In the genomic region with DNA sequence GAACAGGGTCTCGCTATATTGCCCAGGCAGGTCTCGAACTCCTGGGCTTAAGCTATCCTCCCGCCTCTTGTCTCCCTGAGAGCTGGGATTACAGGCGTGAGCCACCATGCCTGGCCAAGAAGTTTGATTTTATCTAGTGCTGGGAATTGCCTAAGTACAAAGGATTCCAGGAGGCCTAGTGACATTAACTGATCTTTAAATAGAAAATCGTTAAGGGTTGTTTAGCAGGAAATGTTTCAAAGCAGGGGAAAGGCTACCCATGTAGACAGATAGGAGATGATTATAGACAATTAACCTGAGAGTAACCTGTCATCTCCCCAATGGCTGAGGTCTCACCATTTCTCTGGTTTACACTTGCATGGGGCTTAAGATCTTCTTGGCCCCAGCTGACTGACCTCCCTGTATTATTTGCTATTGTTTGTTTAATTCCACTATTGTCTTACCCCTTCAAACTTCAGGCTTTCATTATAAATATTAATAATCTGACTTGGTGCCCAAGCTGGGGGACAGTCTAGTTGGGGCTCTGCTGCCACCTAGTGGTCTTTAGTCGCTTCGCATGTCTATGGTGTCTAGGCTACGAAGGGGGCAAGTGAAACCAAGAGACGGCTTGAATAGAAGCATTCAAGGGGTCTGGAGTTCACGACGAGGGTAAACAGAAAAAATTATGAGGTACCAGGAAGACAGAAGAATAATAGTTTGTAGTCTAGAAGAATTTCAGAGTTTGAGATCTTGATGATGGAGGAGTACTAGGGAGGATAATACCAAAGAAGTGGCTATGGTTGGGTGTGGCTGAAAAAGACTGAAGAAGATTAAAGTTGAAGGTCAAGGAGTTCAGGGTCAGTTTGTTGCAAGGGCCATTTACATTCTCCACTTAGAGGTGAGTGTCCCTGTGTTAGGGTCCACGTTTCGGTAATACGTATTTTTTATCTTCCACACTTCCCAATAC, we compare ENCODE assay signal across 9 cellular contexts. TPM values are rescaled to one million over a fixed set of nuclear protein-coding genes. Genes with fewer than 3 reads are reported as not detected.
DNase-seq lines count a peak whose midpoint lies in the region; ATAC-seq and TF ChIP-seq lines count a peak whose summit lies in the region.
"Had no signal": no experiment of that assay in that cellular context is flagged by ENCODE, and none has a peak within 500 bp of the region (broad histone marks: within the 10 kb centered on the region; RNA-seq: fewer than 3 reads in every experiment).

No MANE protein-coding gene starts in this region.

- H3K36me3 Mint-ChIP-seq in activated naive CD8-positive, alpha-beta T cell treated with anti-CD3 and anti-CD28 coated beads for 36 hours, result no peaks in the 10 kb centered on the region

- 25 to 30% (median 27%) methylated on average over 14 of the region's 14 CpGs for WGBS in heart left ventricle, 4 donors
- 30 to 33% (median 30%) methylated on average over 14 of the region's 14 CpGs for WGBS in psoas muscle, 3 donors
- WGBS in aorta, 2 donors, result 28 to 32% methylated on average over 14 of the region's 14 CpGs

- ATAC-seq in GM21423 (IDR thresholded peaks at IDR 0.05; ENCODE audit: unreplicated experiment) (peak; percentile 68), heart left ventricle (peak; percentile 85 to 96 (median 91)), psoas muscle (peak; percentile 87 to 96 (median 90)), aorta (ENCODE audit: low FRiP score) (peak; percentile 93)

- DNase-seq in COR-L47 (lab: John Stamatoyannopoulos, UW) (peak; percentile 26), LHCN-M2 (ENCODE audit: low read depth) (peak; percentile 64), SKM-1 (lab: John Stamatoyannopoulos, UW; ENCODE audit: unreplicated experiment) (peak; percentile 28), heart left ventricle (peak; percentile 47 to 72 (median 59)), psoas muscle (peak; percentile 62 to 67), aorta (peak in 1 of 2 donors; percentile 67)
- DNase-seq in activated naive CD8-positive, alpha-beta T cell treated with anti-CD3 and anti-CD28 coated beads for 36 hours, result peak; percentile 48

- H3K27me3 ChIP-seq in heart left ventricle (no peaks in the 10 kb centered on the region), psoas muscle (ENCODE audit: insufficient read depth in 3 of 3, low read length in 2 of 3) (peaks cover 0 to 3% (median 0%) of the 10 kb centered on the region in 3 donors), aorta (ENCODE audit: control insufficient read depth in 1 of 2, insufficient read depth in 2 of 2, low read length in 1 of 2) (no peaks in the 10 kb centered on the region)

- intact Hi-C loops in heart left ventricle (cut with DNase I), result loop anchor here (1.0 to 10.0 kb wide), 12 partner anchors 59 to 441 kb away; no protein-coding TSS in a partner anchor
- intact Hi-C loops in psoas muscle (cut with DNase I), result loop anchor here (1.0 to 5.0 kb wide), 4 partner anchors 93 to 174 kb away; no protein-coding TSS in a partner anchor
- intact Hi-C loops in aorta (cut with DNase I), result loop anchor here (1.0 to 5.0 kb wide), 5 partner anchors 59 to 174 kb away; no protein-coding TSS in a partner anchor

- H3K27me3 Mint-ChIP-seq in activated naive CD8-positive, alpha-beta T cell treated with anti-CD3 and anti-CD28 coated beads for 36 hours, result peaks cover 60% of the 10 kb centered on the region

- H3K27ac ChIP-seq in heart left ventricle, result peak overlapping the region in 3 of 12 donors; percentile 31 to 59 (median 43)
- no peak overlapping the region for H3K27ac ChIP-seq in psoas muscle
- no peak overlapping the region for H3K27ac ChIP-seq in aorta (ENCODE audit: low read depth in 1 of 2, low read length in 2 of 2)

- H3K4me1 ChIP-seq in heart left ventricle (peaks cover 0 to 14% (median 2%) of the 10 kb centered on the region in 12 donors), psoas muscle (no peaks in the 10 kb centered on the region), aorta (ENCODE audit: control insufficient read depth in 1 of 2, insufficient read depth in 2 of 2, low read length in 2 of 2) (no peaks in the 10 kb centered on the region)

- TF ChIP-seq CTCF in heart left ventricle (IDR thresholded peaks at IDR 0.05) (peak; percentile 89 to 98 (median 93)), psoas muscle (IDR thresholded peaks at IDR 0.05) (peak; percentile 94)

- H3K4me1 Mint-ChIP-seq in activated naive CD8-positive, alpha-beta T cell treated with anti-CD3 and anti-CD28 coated beads for 36 hours, result peaks cover 3% of the 10 kb centered on the region

- no peak for TF ChIP-seq POLR2A in heart left ventricle (IDR thresholded peaks at IDR 0.05)

- no peaks in the 10 kb centered on the region for H3K36me3 ChIP-seq in heart left ventricle
- H3K36me3 ChIP-seq in psoas muscle (ENCODE audit: insufficient read depth in 1 of 2, low read depth in 1 of 2), result peaks cover 0 to 2% of the 10 kb centered on the region in 2 donors
- H3K36me3 ChIP-seq in aorta (ENCODE audit: control insufficient read depth in 1 of 2, insufficient read depth in 2 of 2, low read length in 1 of 2), result no peaks in the 10 kb centered on the region

- no peaks in the 10 kb centered on the region for H3K9me3 ChIP-seq in heart left ventricle
- no peaks in the 10 kb centered on the region for H3K9me3 ChIP-seq in psoas muscle
- no peaks in the 10 kb centered on the region for H3K9me3 ChIP-seq in aorta (ENCODE audit: control insufficient read depth, low read length)

- no peaks in the 10 kb centered on the region for H3K9me3 Mint-ChIP-seq in activated naive CD8-positive, alpha-beta T cell treated with anti-CD3 and anti-CD28 coated beads for 36 hours

- no peak overlapping the region for H3K27ac Mint-ChIP-seq in activated naive CD8-positive, alpha-beta T cell treated with anti-CD3 and anti-CD28 coated beads for 36 hours

- H3K4me3 ChIP-seq in heart left ventricle (no peak overlapping the region), psoas muscle (no peak overlapping the region), aorta (ENCODE audit: low read length in 2 of 2) (no peak overlapping the region)

- peak overlapping the region; percentile 47 for H3K4me3 Mint-ChIP-seq in activated naive CD8-positive, alpha-beta T cell treated with anti-CD3 and anti-CD28 coated beads for 36 hours

RNA-seq across cellular contexts. Expression of a gene that starts 40.4 kb away (rescaled TPM):
- total RNA-seq in LHCN-M2 (2014; rRNA removed) (32.2 and 37.1 TPM in 2 replicates), heart left ventricle (10 to 100 TPM; 12.3 to 17.8 (median 14.9) TPM), psoas muscle (10 to 100 TPM; 10.1 to 14.9 (median 12.4) TPM), aorta (10 to 100 TPM; 10.5 to 15.7 TPM)
- 19.7 TPM for polyA plus RNA-seq in LHCN-M2 (2012)
- total RNA-seq in activated naive CD8-positive, alpha-beta T cell treated with anti-CD3 and anti-CD28 coated beads for 36 hours, result 10 to 100 TPM; 16.3 to 17.4 TPM
- polyA plus RNA-seq in heart left ventricle (10 to 100 TPM; 15.4 to 26.0 TPM), psoas muscle (10 to 100 TPM; 25.3 to 55.7 (median 54.4) TPM), aorta (10 to 100 TPM; 18.2 to 27.7 TPM)

RNA-seq across cellular contexts. Expression of a gene that starts 57.3 kb away (rescaled TPM):
- total RNA-seq in LHCN-M2 (2014; rRNA removed) (0.06 TPM in 1 of 2 replicates, not detected in the other), heart left ventricle (not detected), psoas muscle (10 to 100 TPM; 16.3 to 49.9 (median 36.9) TPM), aorta (under 1 TPM in 1 of 2 donors, not detected in 1; 0.33 TPM)
- polyA plus RNA-seq in LHCN-M2 (2012), result not detected
- total RNA-seq in activated naive CD8-positive, alpha-beta T cell treated with anti-CD3 and anti-CD28 coated beads for 36 hours, result not detected
- polyA plus RNA-seq in heart left ventricle (not detected), psoas muscle (10 to 100 TPM in 2 of 3 donors, 1 to 10 TPM in 1; 6.5 to 16.5 (median 13.5) TPM), aorta (not detected)
- total RNA-seq: T-helper 1 cell treated with Interleukin-12 subunit alpha and Interleukin-12 subunit beta and Interleukin-4 antibody, amounts not matched to agents 30 ng/mL and 1 ng/mL, for 36 hours had no signal

Comparison
In these comparisons a context has a peak if more than half of its experiments do, and no peak if none do; other contexts are left out.
1. RNA of a gene that starts 57.3 kb away (total RNA-seq): 16.3 to 49.9 TPM in psoas muscle; 0.33 TPM in aorta, 0.06 TPM in LHCN-M2, not detected in activated naive CD8-positive, alpha-beta T cell treated with anti-CD3 and anti-CD28 coated beads for 36 hours and not detected in heart left ventricle; every median in the first group is over 10 times any median in the second.
2. Peak in every context shown above with its lines, with median percentiles within 50 percentile points of each other: ATAC-seq.